In genomic region chr1:112674986-112675727, GRCh38 we compare ENCODE assay signal across 8 cellular contexts. TPM values are rescaled to one million over a fixed set of nuclear protein-coding genes. Genes with fewer than 3 reads are reported as not detected.
DNase-seq lines count a peak whose midpoint lies in the region; ATAC-seq, FAIRE-seq and TF ChIP-seq lines count a peak whose summit lies in the region.

No MANE protein-coding gene starts in this region.

- H3K4me1 Mint-ChIP-seq in activated CD4-positive, alpha-beta memory T cell treated with anti-CD3 and anti-CD28 coated beads, Interleukin-2, amount 10 ng/mL, durations not matched to agents 7 days and 5 days, result peaks cover 40% of the 10 kb centered on the region
- peaks cover 47% of the 10 kb centered on the region for H3K4me1 Mint-ChIP-seq in stimulated activated naive CD8-positive, alpha-beta T cell treated with anti-CD3 and anti-CD28 coated beads, Interleukin-15, Interleukin-2, amounts not matched to agents 100 ng/mL and 50 ng/mL, for 24 hours (ENCODE audit: low read depth)

- peak overlapping the region; percentile 79 for H3K18ac ChIP-seq in H1 (ENCODE audit: extremely low read depth, low read length)

- H3K79me1 ChIP-seq in H1 (ENCODE audit: low read depth, low read length), result no peaks in the 10 kb centered on the region

- TF ChIP-seq CTCF in H1 (IDR thresholded peaks at IDR 0.05; ENCODE audit: control extremely low read depth in 1 of 3, insufficient read depth in 1 of 3, low read depth in 1 of 3, low read length in 3 of 3), result no peak; a peak in 1 of 4 replicates

- peak overlapping the region; percentile 86; the same call in 1 of the 2 replicates for H2BK5ac ChIP-seq in H1 (ENCODE audit: low read depth, low read length)

- FAIRE-seq in GM12891 (lab: Jason Lieb, UNC) (no peak), H1 (lab: Jason Lieb, UNC) (no peak)

- H3K14ac ChIP-seq in H1 (ENCODE audit: insufficient read length), result no peak overlapping the region

- peak overlapping the region; percentile 96 for H3K4me3 Mint-ChIP-seq in activated CD4-positive, alpha-beta memory T cell treated with anti-CD3 and anti-CD28 coated beads, Interleukin-2, amount 10 ng/mL, durations not matched to agents 7 days and 5 days
- peak overlapping the region; percentile 90 for H3K4me3 Mint-ChIP-seq in stimulated activated naive CD8-positive, alpha-beta T cell treated with anti-CD3 and anti-CD28 coated beads, Interleukin-15, Interleukin-2, amounts not matched to agents 100 ng/mL and 50 ng/mL, for 24 hours

- peak overlapping the region; percentile 74 to 92 for H3K4me2 ChIP-seq in H1 (ENCODE audit: insufficient read depth in 1 of 2, low read depth in 2 of 2, low read length in 2 of 2)

- H2BK20ac ChIP-seq in H1 (ENCODE audit: low read length), result peak overlapping the region; percentile 72; the same call in 1 of the 2 replicates

- peaks cover 2 to 14% (median 10%) of the 10 kb centered on the region in 4 experiments; a peak in 5 of 7 replicates for H3K4me1 ChIP-seq in H1 (replicated peaks in 1 of 4; ENCODE audit: control insufficient read depth in 3 of 4, insufficient read depth in 4 of 4, low read length in 3 of 4)
- peaks cover 16 to 21% of the 10 kb centered on the region in 2 donors for H3K4me1 ChIP-seq in mucosa of rectum (ENCODE audit: control insufficient read depth in 2 of 2, insufficient read depth in 2 of 2, low read length in 2 of 2)

- peak overlapping the region; percentile 5 for H3K56ac ChIP-seq in H1 (replicated peaks; ENCODE audit: insufficient read length, low read depth, low read length)

- peaks cover 0 to 2% (median 0%) of the 10 kb centered on the region in 4 experiments; a peak in 2 of 7 replicates for H3K27me3 ChIP-seq in H1 (replicated peaks in 1 of 4; ENCODE audit: control insufficient read depth in 3 of 4, extremely low read depth in 1 of 4, insufficient read depth in 3 of 4, low read length in 3 of 4)
- no peaks in the 10 kb centered on the region for H3K27me3 ChIP-seq in mucosa of rectum (ENCODE audit: control insufficient read depth in 2 of 2, insufficient read depth in 2 of 2, low read length in 2 of 2)

- peaks cover 0 to 5% of the 10 kb centered on the region in 2 experiments for H4K20me1 ChIP-seq in H1 (replicated peaks in 1 of 2; ENCODE audit: control insufficient read depth in 1 of 2, insufficient read depth in 2 of 2, low read length in 2 of 2)

- H3K9me3 Mint-ChIP-seq in activated CD4-positive, alpha-beta memory T cell treated with anti-CD3 and anti-CD28 coated beads, Interleukin-2, amount 10 ng/mL, durations not matched to agents 7 days and 5 days, result no peaks in the 10 kb centered on the region
- peaks cover 3% of the 10 kb centered on the region for H3K9me3 Mint-ChIP-seq in stimulated activated naive CD8-positive, alpha-beta T cell treated with anti-CD3 and anti-CD28 coated beads, Interleukin-15, Interleukin-2, amounts not matched to agents 100 ng/mL and 50 ng/mL, for 24 hours

- H3K4ac ChIP-seq in H1 (replicated peaks; ENCODE audit: insufficient read length, low read depth, low read length), result no peak overlapping the region

- ATAC-seq in HG02571 (IDR thresholded peaks at IDR 0.05; ENCODE audit: unreplicated experiment), result peak; percentile 38
- no peak for ATAC-seq in GM18519 (IDR thresholded peaks at IDR 0.05; ENCODE audit: low FRiP score, unreplicated experiment)

- TF ChIP-seq EP300 in H1 (IDR thresholded peaks at IDR 0.05; ENCODE audit: borderline replicate concordance in 1 of 2, low read depth in 2 of 2, low read length in 2 of 2), result no peak

- no peaks in the 10 kb centered on the region for H3K9me3 ChIP-seq in H1 (ENCODE audit: insufficient read depth in 2 of 2, low read depth in 1 of 2, low read length in 1 of 2)
- no peaks in the 10 kb centered on the region for H3K9me3 ChIP-seq in mucosa of rectum (ENCODE audit: control insufficient read depth in 2 of 2, low read length in 2 of 2)

- H4K5ac ChIP-seq in H1 (ENCODE audit: insufficient read length, low read depth, low read length), result peak overlapping the region; percentile 65

- no peak; the same call in 1 of the 2 replicates for TF ChIP-seq POLR2A in GM12891 (IDR thresholded peaks at IDR 0.05; ENCODE audit: low read depth, low read length)
- peak in 1 of 2 experiments; percentile 63; a peak in 2 of 3 replicates for TF ChIP-seq POLR2A in H1 (IDR thresholded peaks at IDR 0.05; ENCODE audit: control extremely low read depth in 1 of 2, low read depth in 2 of 2, low read length in 2 of 2)

- H2AFZ ChIP-seq in H1 (ENCODE audit: low read length), result peak overlapping the region; percentile 48; the same call in 1 of the 2 replicates

- H4K91ac ChIP-seq in H1 (replicated peaks; ENCODE audit: insufficient read length, low read length), result peak overlapping the region; percentile 25

- H4K8ac ChIP-seq in H1 (ENCODE audit: extremely low read depth, insufficient read depth, low read length), result peak overlapping the region; percentile 66

- H3K23ac ChIP-seq in H1 (ENCODE audit: insufficient read length), result no peak overlapping the region

- H2AK5ac ChIP-seq in H1 (ENCODE audit: low read depth, low read length), result peak overlapping the region; percentile 92; the same call in 1 of the 2 replicates

- peak overlapping the region; percentile 91 for H3K27ac Mint-ChIP-seq in activated CD4-positive, alpha-beta memory T cell treated with anti-CD3 and anti-CD28 coated beads, Interleukin-2, amount 10 ng/mL, durations not matched to agents 7 days and 5 days
- peak overlapping the region; percentile 94 for H3K27ac Mint-ChIP-seq in stimulated activated naive CD8-positive, alpha-beta T cell treated with anti-CD3 and anti-CD28 coated beads, Interleukin-15, Interleukin-2, amounts not matched to agents 100 ng/mL and 50 ng/mL, for 24 hours

- H2BK12ac ChIP-seq in H1 (ENCODE audit: low read depth, low read length), result 0 out of 2 replicates have a peak overlapping the region, but pooled peaks have one; percentile 51

- H3K36me3 Mint-ChIP-seq in activated CD4-positive, alpha-beta memory T cell treated with anti-CD3 and anti-CD28 coated beads, Interleukin-2, amount 10 ng/mL, durations not matched to agents 7 days and 5 days (ENCODE audit: low read depth), result peaks cover 76% of the 10 kb centered on the region
- peaks cover 48% of the 10 kb centered on the region for H3K36me3 Mint-ChIP-seq in stimulated activated naive CD8-positive, alpha-beta T cell treated with anti-CD3 and anti-CD28 coated beads, Interleukin-15, Interleukin-2, amounts not matched to agents 100 ng/mL and 50 ng/mL, for 24 hours (ENCODE audit: low read depth)

- H3K4me3 ChIP-seq in H1 (ENCODE audit: extremely low read depth in 1 of 4, insufficient read depth in 2 of 4, low read depth in 3 of 4, low read length in 4 of 4), result peak overlapping the region; percentile 85 to 92 (median 90)
- peak overlapping the region; percentile 79 to 83 for H3K4me3 ChIP-seq in mucosa of rectum (ENCODE audit: low read length in 2 of 2)

- H3K36me3 ChIP-seq in H1 (ENCODE audit: control insufficient read depth in 2 of 4, insufficient read depth in 4 of 4, low read length in 3 of 4) (peaks cover 0 to 10% (median 0%) of the 10 kb centered on the region in 4 experiments; a peak in 1 of 8 replicates), mucosa of rectum (ENCODE audit: control insufficient read depth in 2 of 2, insufficient read depth in 2 of 2, low read length in 2 of 2) (peaks cover 16 to 22% of the 10 kb centered on the region in 2 donors)

- H3K27ac ChIP-seq in H1 (ENCODE audit: low read depth, low read length) (peak overlapping the region; percentile 74), mucosa of rectum (ENCODE audit: low read depth in 2 of 2, low read length in 2 of 2) (peak overlapping the region; percentile 93 to 94)

- H2BK120ac ChIP-seq in H1 (replicated peaks; ENCODE audit: low read depth, low read length), result no peak overlapping the region

- no peaks in the 10 kb centered on the region for H3K27me3 Mint-ChIP-seq in activated CD4-positive, alpha-beta memory T cell treated with anti-CD3 and anti-CD28 coated beads, Interleukin-2, amount 10 ng/mL, durations not matched to agents 7 days and 5 days
- no peaks in the 10 kb centered on the region for H3K27me3 Mint-ChIP-seq in stimulated activated naive CD8-positive, alpha-beta T cell treated with anti-CD3 and anti-CD28 coated beads, Interleukin-15, Interleukin-2, amounts not matched to agents 100 ng/mL and 50 ng/mL, for 24 hours

- 0 out of 4 replicates have a peak, but pooled peaks of 1 of the 2 experiments have one; percentile 11 for TF ChIP-seq RAD21 in H1 (IDR thresholded peaks at IDR 0.05 in 1 of 2, conservative IDR thresholded peaks at IDR 0.05 in 1 of 2; ENCODE audit: low read depth in 2 of 2, low read length in 2 of 2)

- peak overlapping the region; percentile 83 to 94 (median 88) for H3K9ac ChIP-seq in H1 (replicated peaks in 1 of 4; ENCODE audit: extremely low read depth in 1 of 4, low read depth in 3 of 4, low read length in 3 of 4)
- H3K9ac ChIP-seq in mucosa of rectum (ENCODE audit: low read depth in 1 of 2, low read length in 2 of 2), result peak overlapping the region; percentile 72 to 95

- CTCF ChIA-PET in activated CD4-positive, alpha-beta memory T cell treated with anti-CD3 and anti-CD28 coated beads, Interleukin-2, amount 10 ng/mL, durations not matched to agents 7 days and 5 days (lab: Charles Lee), result interaction anchor here (0.5 to 3.2 kb wide), 14 partner anchors 10 to 398 kb away, joined by 3 to 22 read pairs (median 6); partner anchors contain the start of genes LRIG2 and PPM1J
- CTCF ChIA-PET in H1 (lab: Charles Lee; ENCODE audit: partially characterized antibody), result interaction anchor here (0.9 to 6.3 kb wide), 8 partner anchors 11 to 209 kb away, joined by 3 to 63 read pairs (median 8); partner anchors contain the start of gene ST7L

- POLR2A ChIA-PET in activated CD4-positive, alpha-beta memory T cell treated with anti-CD3 and anti-CD28 coated beads, Interleukin-2, amount 10 ng/mL, durations not matched to agents 7 days and 5 days (lab: Charles Lee), result interaction anchor here (0.8 to 5.2 kb wide), 26 partner anchors 9 to 284 kb away, joined by 3 to 101 read pairs (median 5); partner anchors contain the start of genes CAPZA1, PPM1J, RHOC and ST7L
- POLR2A ChIA-PET in H1 (lab: Charles Lee; ENCODE audit: partially characterized antibody), result interaction anchor here (0.6 to 6.1 kb wide), 26 partner anchors 8 to 398 kb away, joined by 3 to 76 read pairs (median 5); partner anchors contain the start of genes CAPZA1, LRIG2, PPM1J and RHOC

- H2BK15ac ChIP-seq in H1 (ENCODE audit: low read length), result 0 out of 2 replicates have a peak overlapping the region, but pooled peaks have one; percentile 63

- DNase-seq in GM12891 (ENCODE audit: insufficient read length, low spot score) (peak; percentile 48), NCI-H146 (lab: John Stamatoyannopoulos, UW) (peak; percentile 66), H1 (ENCODE audit: low read depth in 1 of 2, low spot score in 2 of 2) (peak in 1 of 2 experiments; percentile 83)
- peak; percentile 41 for DNase-seq in activated CD4-positive, alpha-beta memory T cell treated with anti-CD3 and anti-CD28 coated beads, Interleukin-2, amount 10 ng/mL, durations not matched to agents 7 days and 5 days

- WGBS in H1 (ENCODE audit: extremely low coverage in 1 of 2, insufficient coverage in 1 of 2, insufficient read length in 1 of 2, insufficient replicate concordance in 2 of 2, low coverage in 1 of 2, low lambda C conversion rate in 2 of 2, missing lambda C conversion rate in 1 of 2), 2 experiments, result 2% methylated on average over 56 of the region's 68 CpGs; no CpG with 5 or more reads in 1 of the 2 experiments

- peaks cover 0 to 35% of the 10 kb centered on the region in 2 experiments; a peak in 3 of 4 replicates for H3K79me2 ChIP-seq in H1 (ENCODE audit: control insufficient read depth in 1 of 2, insufficient read depth in 2 of 2, low read length in 2 of 2)

- H3K23me2 ChIP-seq in H1 (ENCODE audit: low read depth, low read length), result peaks cover 10% of the 10 kb centered on the region; the same call in 1 of the 2 replicates

RNA-seq across cellular contexts. Expression of gene MOV10, which starts 0.7 kb away (rescaled TPM):
- polyA plus RNA-seq in GM12891 (2012; ENCODE audit: low read depth, missing spikeins), result 59.1 TPM
- 100 to 1,000 TPM; 100 to 102 TPM for total RNA-seq in activated CD4-positive, alpha-beta memory T cell treated with anti-CD3 and anti-CD28 coated beads, Interleukin-2, amount 10 ng/mL, durations not matched to agents 7 days and 5 days
- 105 and 109 TPM in 2 replicates for total RNA-seq in H1 (2021; fragmentation: NEBNext Ultra II Directional; extraction: Animal tissue kit (Norgen Biotek cat#: 25700))
- polyA plus RNA-seq in H1 (2011; rRNA removed), result 57.3 and 83.7 TPM in 2 replicates
- polyA plus RNA-seq in H1 (2011; cell fraction: cytosol; rRNA removed), result 57.8 TPM
- 261 TPM for polyA plus RNA-seq in H1 (2011; cell fraction: nucleus; rRNA removed)
- 56.1 to 92.2 TPM (median 86.3 TPM) in 4 replicates for polyA plus RNA-seq in H1 (2012, experiment 1 of 2)
- 76.0 TPM for polyA plus RNA-seq in H1 (2012, experiment 2 of 2)
- polyA plus RNA-seq in H1 (2013, experiment 1 of 2), result 93.2 TPM
- polyA plus RNA-seq in H1 (2013, experiment 2 of 2), result 79.8 TPM
- polyA minus RNA-seq in H1 (2011; rRNA and poly(A)+ RNA removed), result 44.2 and 65.2 TPM in 2 replicates
- polyA minus RNA-seq in H1 (2011; cell fraction: cytosol; rRNA and poly(A)+ RNA removed), result 48.4 TPM
- 79.2 TPM for polyA minus RNA-seq in H1 (2011; cell fraction: nucleus; rRNA and poly(A)+ RNA removed)

RNA-seq across cellular contexts. Expression of gene RHOC, which starts 31.8 kb away (rescaled TPM):
- 267 TPM for polyA plus RNA-seq in GM12891 (2012; ENCODE audit: low read depth, missing spikeins)
- total RNA-seq in activated CD4-positive, alpha-beta memory T cell treated with anti-CD3 and anti-CD28 coated beads, Interleukin-2, amount 10 ng/mL, durations not matched to agents 7 days and 5 days, result 10 to 100 TPM; 87.1 to 92.4 TPM
- total RNA-seq in H1 (2021; fragmentation: NEBNext Ultra II Directional; extraction: Animal tissue kit (Norgen Biotek cat#: 25700)), result 53.6 and 57.6 TPM in 2 replicates
- polyA plus RNA-seq in H1 (2011; rRNA removed), result 97.5 and 114 TPM in 2 replicates
- polyA plus RNA-seq in H1 (2011; cell fraction: cytosol; rRNA removed), result 144 TPM
- 140 TPM for polyA plus RNA-seq in H1 (2011; cell fraction: nucleus; rRNA removed)
- 72.9 to 87.5 TPM (median 81.0 TPM) in 4 replicates for polyA plus RNA-seq in H1 (2012, experiment 1 of 2)
- polyA plus RNA-seq in H1 (2012, experiment 2 of 2), result 73.2 TPM
- polyA plus RNA-seq in H1 (2013, experiment 1 of 2), result 52.9 TPM
- 48.6 TPM for polyA plus RNA-seq in H1 (2013, experiment 2 of 2)
- 89.0 and 98.9 TPM in 2 replicates for polyA minus RNA-seq in H1 (2011; rRNA and poly(A)+ RNA removed)
- 30.7 TPM for polyA minus RNA-seq in H1 (2011; cell fraction: cytosol; rRNA and poly(A)+ RNA removed)
- polyA minus RNA-seq in H1 (2011; cell fraction: nucleus; rRNA and poly(A)+ RNA removed), result 32.1 TPM

RNA-seq across cellular contexts. Expression of gene PPM1J, which starts 40.0 kb away (rescaled TPM):
- 0.44 TPM for polyA plus RNA-seq in GM12891 (2012; ENCODE audit: low read depth, missing spikeins)
- not detected for total RNA-seq in activated CD4-positive, alpha-beta memory T cell treated with anti-CD3 and anti-CD28 coated beads, Interleukin-2, amount 10 ng/mL, durations not matched to agents 7 days and 5 days
- total RNA-seq in H1 (2021; fragmentation: NEBNext Ultra II Directional; extraction: Animal tissue kit (Norgen Biotek cat#: 25700)), result 17.5 and 19.4 TPM in 2 replicates
- 31.6 and 45.4 TPM in 2 replicates for polyA plus RNA-seq in H1 (2011; rRNA removed)
- 43.8 TPM for polyA plus RNA-seq in H1 (2011; cell fraction: cytosol; rRNA removed)
- polyA plus RNA-seq in H1 (2011; cell fraction: nucleus; rRNA removed), result 101 TPM
- 15.5 to 27.2 TPM (median 24.1 TPM) in 4 replicates for polyA plus RNA-seq in H1 (2012, experiment 1 of 2)
- 18.6 TPM for polyA plus RNA-seq in H1 (2012, experiment 2 of 2)
- polyA plus RNA-seq in H1 (2013, experiment 1 of 2), result 12.4 TPM
- polyA plus RNA-seq in H1 (2013, experiment 2 of 2), result 12.1 TPM
- 10.0 and 10.3 TPM in 2 replicates for polyA minus RNA-seq in H1 (2011; rRNA and poly(A)+ RNA removed)
- polyA minus RNA-seq in H1 (2011; cell fraction: cytosol; rRNA and poly(A)+ RNA removed), result 7.5 TPM
- 10.1 TPM for polyA minus RNA-seq in H1 (2011; cell fraction: nucleus; rRNA and poly(A)+ RNA removed)

RNA-seq across cellular contexts. Expression of gene CAPZA1, which starts 55.5 kb away (rescaled TPM):
- polyA plus RNA-seq in GM12891 (2012; ENCODE audit: low read depth, missing spikeins), result 126 TPM
- 100 to 1,000 TPM; 340 to 342 TPM for total RNA-seq in activated CD4-positive, alpha-beta memory T cell treated with anti-CD3 and anti-CD28 coated beads, Interleukin-2, amount 10 ng/mL, durations not matched to agents 7 days and 5 days
- 107 and 114 TPM in 2 replicates for total RNA-seq in H1 (2021; fragmentation: NEBNext Ultra II Directional; extraction: Animal tissue kit (Norgen Biotek cat#: 25700))
- 23.3 and 48.9 TPM in 2 replicates for polyA plus RNA-seq in H1 (2011; rRNA removed)
- polyA plus RNA-seq in H1 (2011; cell fraction: cytosol; rRNA removed), result 59.9 TPM
- polyA plus RNA-seq in H1 (2011; cell fraction: nucleus; rRNA removed), result 13.6 TPM
- 60.1 to 88.7 TPM (median 73.6 TPM) in 4 replicates for polyA plus RNA-seq in H1 (2012, experiment 1 of 2)
- polyA plus RNA-seq in H1 (2012, experiment 2 of 2), result 6.8 TPM
- 70.8 TPM for polyA plus RNA-seq in H1 (2013, experiment 1 of 2)
- polyA plus RNA-seq in H1 (2013, experiment 2 of 2), result 71.1 TPM
- polyA minus RNA-seq in H1 (2011; rRNA and poly(A)+ RNA removed), result 81.6 and 107 TPM in 2 replicates
- polyA minus RNA-seq in H1 (2011; cell fraction: cytosol; rRNA and poly(A)+ RNA removed), result 99.6 TPM
- polyA minus RNA-seq in H1 (2011; cell fraction: nucleus; rRNA and poly(A)+ RNA removed), result 55.3 TPM

RNA-seq across cellular contexts. Expression of gene ST7L, which starts 56.2 kb away (rescaled TPM):
- polyA plus RNA-seq in GM12891 (2012; ENCODE audit: low read depth, missing spikeins), result 5.5 TPM
- total RNA-seq in activated CD4-positive, alpha-beta memory T cell treated with anti-CD3 and anti-CD28 coated beads, Interleukin-2, amount 10 ng/mL, durations not matched to agents 7 days and 5 days, result 10 to 100 TPM; 13.7 to 14.0 TPM
- total RNA-seq in H1 (2021; fragmentation: NEBNext Ultra II Directional; extraction: Animal tissue kit (Norgen Biotek cat#: 25700)), result 16.2 and 18.1 TPM in 2 replicates
- 9.6 and 10.5 TPM in 2 replicates for polyA plus RNA-seq in H1 (2011; rRNA removed)
- 12.7 TPM for polyA plus RNA-seq in H1 (2011; cell fraction: cytosol; rRNA removed)
- 8.0 TPM for polyA plus RNA-seq in H1 (2011; cell fraction: nucleus; rRNA removed)
- polyA plus RNA-seq in H1 (2012, experiment 1 of 2), result 8.1 to 16.9 TPM (median 10.3 TPM) in 4 replicates
- 7.2 TPM for polyA plus RNA-seq in H1 (2012, experiment 2 of 2)
- polyA plus RNA-seq in H1 (2013, experiment 1 of 2), result 22.1 TPM
- 24.1 TPM for polyA plus RNA-seq in H1 (2013, experiment 2 of 2)
- 9.7 and 13.7 TPM in 2 replicates for polyA minus RNA-seq in H1 (2011; rRNA and poly(A)+ RNA removed)
- polyA minus RNA-seq in H1 (2011; cell fraction: cytosol; rRNA and poly(A)+ RNA removed), result 10.3 TPM
- 24.2 TPM for polyA minus RNA-seq in H1 (2011; cell fraction: nucleus; rRNA and poly(A)+ RNA removed)

Comparison
In these comparisons a context has a peak if more than half of its experiments do, and no peak if none do; other contexts are left out.
1. RNA of gene PPM1J, which starts 40.0 kb away (total RNA-seq): 17.5 to 19.4 TPM in H1; not detected in activated CD4-positive, alpha-beta memory T cell treated with anti-CD3 and anti-CD28 coated beads, Interleukin-2, amount 10 ng/mL, durations not matched to agents 7 days and 5 days; every median in the first group is over 10 times any median in the second.